ENCODE assay signal across 8 cellular contexts in the genomic region with DNA sequence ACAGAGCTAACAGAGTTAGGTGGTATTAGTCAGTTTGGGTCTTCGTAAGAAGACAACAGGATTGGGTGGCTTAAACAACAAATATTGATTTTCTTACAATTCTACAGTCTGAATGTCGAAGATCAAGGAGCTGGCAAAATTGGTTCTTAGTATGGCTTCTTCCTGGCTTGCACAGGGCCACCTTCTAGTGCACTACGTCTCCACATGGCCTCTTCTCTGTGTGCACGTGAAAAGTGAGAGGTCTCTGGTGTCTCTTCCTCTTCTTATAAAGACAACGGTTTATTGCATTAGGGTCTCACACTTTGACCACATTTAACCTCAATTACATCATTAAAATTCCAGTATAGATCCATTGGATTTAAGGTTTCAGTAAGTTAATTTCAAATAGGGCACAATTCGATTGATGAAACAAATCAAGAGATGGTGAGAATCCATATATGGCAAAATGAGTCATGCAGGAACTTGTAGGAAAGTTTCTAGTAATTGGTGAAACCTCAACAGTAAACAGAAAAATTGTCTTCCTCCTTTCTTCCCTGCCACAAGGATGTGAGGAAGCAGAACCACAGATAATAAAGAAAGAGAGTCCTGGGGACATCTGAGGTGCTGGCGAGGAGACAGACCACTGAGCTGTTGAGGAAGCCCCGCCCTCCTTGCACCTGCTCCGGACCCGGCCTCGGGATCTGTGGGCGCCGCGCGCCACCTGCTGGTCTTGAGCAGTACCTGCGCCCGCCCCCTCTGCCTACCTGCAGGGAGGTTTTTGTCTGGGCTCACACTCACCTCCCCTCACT.
DNase-seq lines count a peak whose midpoint lies in the region; ATAC-seq and TF ChIP-seq lines count a peak whose summit lies in the region.

No MANE protein-coding gene starts in this region.

- peak; percentile 75 for ATAC-seq in HG03432 (IDR thresholded peaks at IDR 0.05; ENCODE audit: unreplicated experiment)
- ATAC-seq in activated T-cell treated with anti-CD3 and anti-CD28 coated beads, Interleukin-2, amount 50 U/mL, for 4 hours, result peak; percentile 94 to 95
- no peak for ATAC-seq in HG03469 (IDR thresholded peaks at IDR 0.05; ENCODE audit: unreplicated experiment)
- ATAC-seq in omental fat pad (ENCODE audit: low FRiP score), result no peak

- no peak overlapping the region for H3K9ac ChIP-seq in OCI-LY3 (ENCODE audit: low read length)

- no peak overlapping the region for H3K27ac ChIP-seq in OCI-LY3 (ENCODE audit: low read length)

- H2AFZ ChIP-seq in OCI-LY3 (ENCODE audit: low read depth, low read length), result no peak overlapping the region

- peaks cover 20% of the 10 kb centered on the region for H3K4me1 Mint-ChIP-seq in activated T-cell treated with anti-CD3 and anti-CD28 coated beads, Interleukin-2, amount 50 U/mL, for 4 hours (ENCODE audit: low read depth)

- H3K9me3 ChIP-seq in OCI-LY3 (ENCODE audit: insufficient read depth, low read length), result no peaks in the 10 kb centered on the region

- H3K27me3 Mint-ChIP-seq in activated T-cell treated with anti-CD3 and anti-CD28 coated beads, Interleukin-2, amount 50 U/mL, for 4 hours (ENCODE audit: low read depth), result peaks cover 24% of the 10 kb centered on the region

- peaks cover 13% of the 10 kb centered on the region for H3K4me1 ChIP-seq in OCI-LY3 (ENCODE audit: low read length)

- H3K36me3 Mint-ChIP-seq in activated T-cell treated with anti-CD3 and anti-CD28 coated beads, Interleukin-2, amount 50 U/mL, for 4 hours (ENCODE audit: insufficient read depth), result no peaks in the 10 kb centered on the region

- H4K20me1 ChIP-seq in OCI-LY3 (ENCODE audit: insufficient read depth, low read length), result no peaks in the 10 kb centered on the region

- H3K79me2 ChIP-seq in OCI-LY3 (ENCODE audit: low read length), result peaks cover 15% of the 10 kb centered on the region

- H3K27me3 ChIP-seq in OCI-LY3 (ENCODE audit: low read depth, low read length), result 0 out of 2 replicates have a peak, but pooled peaks cover 8% of the 10 kb centered on the region

- peak overlapping the region; percentile 56 for H3K4me2 ChIP-seq in OCI-LY3 (ENCODE audit: low read length)

- H3K4me3 Mint-ChIP-seq in activated T-cell treated with anti-CD3 and anti-CD28 coated beads, Interleukin-2, amount 50 U/mL, for 4 hours, result peak overlapping the region; percentile 62

- peak; percentile 95 for TF ChIP-seq CTCF in GM12874 (IDR thresholded peaks at IDR 0.05; ENCODE audit: insufficient read depth, low read depth, low read length)
- TF ChIP-seq CTCF in OCI-LY3 (IDR thresholded peaks at IDR 0.05; ENCODE audit: low read depth, low read length), result peak; percentile 58
- no peak for TF ChIP-seq CTCF in omental fat pad (IDR thresholded peaks at IDR 0.05)

- H3K9me3 Mint-ChIP-seq in activated T-cell treated with anti-CD3 and anti-CD28 coated beads, Interleukin-2, amount 50 U/mL, for 4 hours, result no peaks in the 10 kb centered on the region

- no peaks in the 10 kb centered on the region for H3K36me3 ChIP-seq in OCI-LY3 (replicated peaks; ENCODE audit: low read depth, low read length)

- peak; percentile 79 for DNase-seq in activated T-cell treated with anti-CD3 and anti-CD28 coated beads, Interleukin-2, amount 50 U/mL, for 4 hours
- DNase-seq in iPS-NIHi7 (ENCODE audit: extremely low spot score) (peak; percentile 41), omental fat pad (ENCODE audit: low spot score) (no peak)
- peak; percentile 55 to 57 for DNase-seq in stimulated activated CD8-positive, alpha-beta memory T cell treated with anti-CD3 and anti-CD28 coated beads, Interleukin-15, amount 100 ng/mL, for 4 hours (ENCODE audit: low read depth in 2 of 2)

- peak overlapping the region; percentile 43 for H3K4me3 ChIP-seq in OCI-LY3 (ENCODE audit: low read length)

Comparison
In these comparisons a context has a peak if more than half of its experiments do, and no peak if none do; other contexts are left out.
1. CTCF ChIP-seq: peak in GM12874 (single experiment) and OCI-LY3 (single experiment); none in omental fat pad (0 of 3).
2. ATAC-seq: peak in HG03432 (single experiment) and activated T-cell treated with anti-CD3 and anti-CD28 coated beads, Interleukin-2, amount 50 U/mL, for 4 hours (2 of 2); none in HG03469 (single experiment) and omental fat pad (single experiment).